In the genomic region with DNA sequence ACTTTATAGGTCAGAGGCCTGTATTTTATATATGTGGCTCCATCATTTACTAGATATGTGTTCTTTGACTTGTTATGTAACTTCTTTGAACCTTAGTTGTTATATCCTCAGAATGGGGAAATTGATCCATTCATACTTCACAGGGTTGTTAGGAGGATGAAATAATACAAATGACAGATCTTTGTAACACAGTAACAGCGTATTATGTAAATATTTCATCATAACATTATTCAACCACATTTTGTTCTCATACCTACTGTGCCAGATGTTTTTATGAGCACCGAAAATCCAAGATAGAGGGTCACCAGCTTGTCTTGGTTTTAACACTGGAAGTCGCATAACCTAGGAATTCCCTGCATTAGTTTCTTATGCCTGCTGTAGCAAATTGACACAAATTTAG, we compare ENCODE assay signal across 1 cellular context.
TF ChIP-seq lines count a peak whose summit lies in the region.

No MANE protein-coding gene starts in this region.

TF ChIP-seq in GM23338, 12 proteins besides CTCF, POLR2A, EP300 and RAD21 (continued from another document):
- TF ChIP-seq, protein P1, sequence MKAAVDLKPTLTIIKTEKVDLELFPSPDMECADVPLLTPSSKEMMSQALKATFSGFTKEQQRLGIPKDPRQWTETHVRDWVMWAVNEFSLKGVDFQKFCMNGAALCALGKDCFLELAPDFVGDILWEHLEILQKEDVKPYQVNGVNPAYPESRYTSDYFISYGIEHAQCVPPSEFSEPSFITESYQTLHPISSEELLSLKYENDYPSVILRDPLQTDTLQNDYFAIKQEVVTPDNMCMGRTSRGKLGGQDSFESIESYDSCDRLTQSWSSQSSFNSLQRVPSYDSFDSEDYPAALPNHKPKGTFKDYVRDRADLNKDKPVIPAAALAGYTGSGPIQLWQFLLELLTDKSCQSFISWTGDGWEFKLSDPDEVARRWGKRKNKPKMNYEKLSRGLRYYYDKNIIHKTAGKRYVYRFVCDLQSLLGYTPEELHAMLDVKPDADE (IDR thresholded peaks at IDR 0.05): no peak
- TF ChIP-seq ZNF114 (CRISPR knock-in tag; IDR thresholded peaks at IDR 0.05) (no peak), EZH2phosphoT487 (IDR thresholded peaks at IDR 0.05; ENCODE audit: unreplicated experiment) (no peak), JUNB (IDR thresholded peaks at IDR 0.05; ENCODE audit: unreplicated experiment) (no peak), STAT1 (IDR thresholded peaks at IDR 0.05; ENCODE audit: unreplicated experiment) (no peak), ZNF331 (CRISPR knock-in tag; IDR thresholded peaks at IDR 0.05; ENCODE audit: low read depth) (no peak)
- TF ChIP-seq, protein P2, sequence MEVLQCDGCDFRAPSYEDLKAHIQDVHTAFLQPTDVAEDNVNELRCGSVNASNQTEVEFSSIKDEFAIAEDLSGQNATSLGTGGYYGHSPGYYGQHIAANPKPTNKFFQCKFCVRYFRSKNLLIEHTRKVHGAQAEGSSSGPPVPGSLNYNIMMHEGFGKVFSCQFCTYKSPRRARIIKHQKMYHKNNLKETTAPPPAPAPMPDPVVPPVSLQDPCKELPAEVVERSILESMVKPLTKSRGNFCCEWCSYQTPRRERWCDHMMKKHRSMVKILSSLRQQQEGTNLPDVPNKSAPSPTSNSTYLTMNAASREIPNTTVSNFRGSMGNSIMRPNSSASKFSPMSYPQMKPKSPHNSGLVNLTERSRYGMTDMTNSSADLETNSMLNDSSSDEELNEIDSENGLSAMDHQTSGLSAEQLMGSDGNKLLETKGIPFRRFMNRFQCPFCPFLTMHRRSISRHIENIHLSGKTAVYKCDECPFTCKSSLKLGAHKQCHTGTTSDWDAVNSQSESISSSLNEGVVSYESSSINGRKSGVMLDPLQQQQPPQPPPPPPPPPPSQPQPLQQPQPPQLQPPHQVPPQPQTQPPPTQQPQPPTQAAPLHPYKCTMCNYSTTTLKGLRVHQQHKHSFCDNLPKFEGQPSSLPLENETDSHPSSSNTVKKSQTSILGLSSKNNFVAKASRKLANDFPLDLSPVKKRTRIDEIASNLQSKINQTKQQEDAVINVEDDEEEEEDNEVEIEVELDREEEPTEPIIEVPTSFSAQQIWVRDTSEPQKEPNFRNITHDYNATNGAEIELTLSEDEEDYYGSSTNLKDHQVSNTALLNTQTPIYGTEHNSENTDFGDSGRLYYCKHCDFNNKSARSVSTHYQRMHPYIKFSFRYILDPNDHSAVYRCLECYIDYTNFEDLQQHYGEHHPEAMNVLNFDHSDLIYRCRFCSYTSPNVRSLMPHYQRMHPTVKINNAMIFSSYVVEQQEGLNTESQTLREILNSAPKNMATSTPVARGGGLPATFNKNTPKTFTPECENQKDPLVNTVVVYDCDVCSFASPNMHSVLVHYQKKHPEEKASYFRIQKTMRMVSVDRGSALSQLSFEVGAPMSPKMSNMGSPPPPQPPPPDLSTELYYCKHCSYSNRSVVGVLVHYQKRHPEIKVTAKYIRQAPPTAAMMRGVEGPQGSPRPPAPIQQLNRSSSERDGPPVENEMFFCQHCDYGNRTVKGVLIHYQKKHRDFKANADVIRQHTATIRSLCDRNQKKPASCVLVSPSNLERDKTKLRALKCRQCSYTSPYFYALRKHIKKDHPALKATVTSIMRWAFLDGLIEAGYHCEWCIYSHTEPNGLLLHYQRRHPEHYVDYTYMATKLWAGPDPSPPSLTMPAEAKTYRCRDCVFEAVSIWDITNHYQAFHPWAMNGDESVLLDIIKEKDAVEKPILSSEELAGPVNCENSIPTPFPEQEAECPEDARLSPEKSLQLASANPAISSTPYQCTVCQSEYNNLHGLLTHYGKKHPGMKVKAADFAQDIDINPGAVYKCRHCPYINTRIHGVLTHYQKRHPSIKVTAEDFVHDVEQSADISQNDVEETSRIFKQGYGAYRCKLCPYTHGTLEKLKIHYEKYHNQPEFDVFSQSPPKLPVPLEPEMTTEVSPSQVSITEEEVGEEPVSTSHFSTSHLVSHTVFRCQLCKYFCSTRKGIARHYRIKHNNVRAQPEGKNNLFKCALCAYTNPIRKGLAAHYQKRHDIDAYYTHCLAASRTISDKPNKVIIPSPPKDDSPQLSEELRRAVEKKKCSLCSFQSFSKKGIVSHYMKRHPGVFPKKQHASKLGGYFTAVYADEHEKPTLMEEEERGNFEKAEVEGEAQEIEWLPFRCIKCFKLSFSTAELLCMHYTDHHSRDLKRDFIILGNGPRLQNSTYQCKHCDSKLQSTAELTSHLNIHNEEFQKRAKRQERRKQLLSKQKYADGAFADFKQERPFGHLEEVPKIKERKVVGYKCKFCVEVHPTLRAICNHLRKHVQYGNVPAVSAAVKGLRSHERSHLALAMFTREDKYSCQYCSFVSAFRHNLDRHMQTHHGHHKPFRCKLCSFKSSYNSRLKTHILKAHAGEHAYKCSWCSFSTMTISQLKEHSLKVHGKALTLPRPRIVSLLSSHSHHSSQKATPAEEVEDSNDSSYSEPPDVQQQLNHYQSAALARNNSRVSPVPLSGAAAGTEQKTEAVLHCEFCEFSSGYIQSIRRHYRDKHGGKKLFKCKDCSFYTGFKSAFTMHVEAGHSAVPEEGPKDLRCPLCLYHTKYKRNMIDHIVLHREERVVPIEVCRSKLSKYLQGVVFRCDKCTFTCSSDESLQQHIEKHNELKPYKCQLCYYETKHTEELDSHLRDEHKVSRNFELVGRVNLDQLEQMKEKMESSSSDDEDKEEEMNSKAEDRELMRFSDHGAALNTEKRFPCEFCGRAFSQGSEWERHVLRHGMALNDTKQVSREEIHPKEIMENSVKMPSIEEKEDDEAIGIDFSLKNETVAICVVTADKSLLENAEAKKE (CRISPR knock-in tag; IDR thresholded peaks at IDR 0.05): no peak
TF ChIP-seq in GM23338: peak in this region for 0.
